ENCODE assay signal across 1 cellular context in the genomic region with DNA sequence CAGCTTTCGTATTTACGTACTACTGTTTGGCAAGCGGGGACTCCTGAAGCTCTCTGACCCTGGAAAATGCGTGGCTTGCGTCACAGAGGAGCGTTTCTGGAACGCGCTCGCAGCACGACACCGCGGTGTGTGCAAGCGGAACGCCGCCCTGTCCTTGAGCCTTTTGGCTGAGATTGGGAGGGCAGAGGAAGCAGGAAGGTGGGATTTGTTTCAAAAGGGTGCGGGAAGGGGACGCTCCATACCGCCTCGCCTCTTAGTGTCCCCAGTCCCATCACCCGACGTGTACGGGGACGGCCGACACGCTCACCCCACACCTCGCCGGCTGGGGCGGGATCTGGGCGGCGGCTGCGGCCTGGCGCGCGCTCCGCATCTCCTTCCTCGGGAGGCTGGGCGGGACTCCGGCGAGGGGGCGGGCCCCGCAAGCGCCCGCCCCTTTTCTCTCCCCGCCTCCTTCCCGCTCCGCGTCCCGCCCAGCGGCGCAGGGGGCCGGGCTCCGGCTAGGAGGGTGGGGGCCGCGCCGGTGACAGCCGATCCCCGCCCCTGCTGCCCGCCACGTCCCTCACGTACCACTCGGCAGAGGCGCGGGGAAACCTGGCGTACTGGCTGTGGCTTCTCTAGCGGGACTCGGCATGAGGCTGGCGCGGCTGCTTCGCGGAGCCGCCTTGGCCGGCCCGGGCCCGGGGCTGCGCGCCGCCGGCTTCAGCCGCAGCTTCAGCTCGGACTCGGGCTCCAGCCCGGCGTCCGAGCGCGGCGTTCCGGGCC.
A peak's percentile ranks its signal among the peaks of the same experiment; 100 is the strongest.
TF ChIP-seq lines count a peak whose summit lies in the region.

A gene (plus strand): TSS at position 569 of the 762 bp plus-strand sequence. CDS start 61 bp downstream, at position 630.

TF ChIP-seq in K562, 482 proteins besides CTCF, POLR2A, EP300 and RAD21 (continued from another document and continues in another):
- TF ChIP-seq, protein P1, sequence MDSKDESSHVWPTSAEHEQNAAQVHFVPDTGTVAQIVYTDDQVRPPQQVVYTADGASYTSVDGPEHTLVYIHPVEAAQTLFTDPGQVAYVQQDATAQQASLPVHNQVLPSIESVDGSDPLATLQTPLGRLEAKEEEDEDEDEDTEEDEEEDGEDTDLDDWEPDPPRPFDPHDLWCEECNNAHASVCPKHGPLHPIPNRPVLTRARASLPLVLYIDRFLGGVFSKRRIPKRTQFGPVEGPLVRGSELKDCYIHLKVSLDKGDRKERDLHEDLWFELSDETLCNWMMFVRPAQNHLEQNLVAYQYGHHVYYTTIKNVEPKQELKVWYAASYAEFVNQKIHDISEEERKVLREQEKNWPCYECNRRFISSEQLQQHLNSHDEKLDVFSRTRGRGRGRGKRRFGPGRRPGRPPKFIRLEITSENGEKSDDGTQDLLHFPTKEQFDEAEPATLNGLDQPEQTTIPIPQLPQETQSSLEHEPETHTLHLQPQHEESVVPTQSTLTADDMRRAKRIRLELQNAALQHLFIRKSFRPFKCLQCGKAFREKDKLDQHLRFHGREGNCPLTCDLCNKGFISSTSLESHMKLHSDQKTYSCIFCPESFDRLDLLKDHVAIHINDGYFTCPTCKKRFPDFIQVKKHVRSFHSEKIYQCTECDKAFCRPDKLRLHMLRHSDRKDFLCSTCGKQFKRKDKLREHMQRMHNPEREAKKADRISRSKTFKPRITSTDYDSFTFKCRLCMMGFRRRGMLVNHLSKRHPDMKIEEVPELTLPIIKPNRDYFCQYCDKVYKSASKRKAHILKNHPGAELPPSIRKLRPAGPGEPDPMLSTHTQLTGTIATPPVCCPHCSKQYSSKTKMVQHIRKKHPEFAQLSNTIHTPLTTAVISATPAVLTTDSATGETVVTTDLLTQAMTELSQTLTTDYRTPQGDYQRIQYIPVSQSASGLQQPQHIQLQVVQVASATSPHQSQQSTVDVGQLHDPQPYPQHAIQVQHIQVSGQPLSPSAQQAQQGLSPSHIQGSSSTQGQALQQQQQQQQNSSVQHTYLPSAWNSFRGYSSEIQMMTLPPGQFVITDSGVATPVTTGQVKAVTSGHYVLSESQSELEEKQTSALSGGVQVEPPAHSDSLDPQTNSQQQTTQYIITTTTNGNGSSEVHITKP (IDR thresholded peaks at IDR 0.05; ENCODE audit: partially characterized antibody): no peak
- peak; percentile 35 for TF ChIP-seq TAF9B (IDR thresholded peaks at IDR 0.05; ENCODE audit: partially characterized antibody)
- TF ChIP-seq PHB2 (IDR thresholded peaks at IDR 0.05; ENCODE audit: low read depth): no peak
- TF ChIP-seq KHSRP (IDR thresholded peaks at IDR 0.05): no peak
- 0 out of 2 replicates have a peak, but pooled peaks have one; percentile 38 for TF ChIP-seq ZNF695 (CRISPR knock-in tag; IDR thresholded peaks at IDR 0.05)
- TF ChIP-seq PHTF2 (CRISPR knock-in tag; IDR thresholded peaks at IDR 0.05): no peak
- peak; percentile 4; the same call in 1 of the 2 replicates for TF ChIP-seq JUN (IDR thresholded peaks at IDR 0.05; ENCODE audit: borderline replicate concordance, low read depth, low read length)
- TF ChIP-seq JUN (CRISPR knock-in tag; IDR thresholded peaks at IDR 0.05; ENCODE audit: borderline replicate concordance): no peak
- TF ChIP-seq ZNF146 (CRISPR knock-in tag; IDR thresholded peaks at IDR 0.05; ENCODE audit: unreplicated experiment): no peak
- peak; percentile 61 for TF ChIP-seq TAF1 (IDR thresholded peaks at IDR 0.05; ENCODE audit: control insufficient read depth, extremely low read depth, insufficient read depth, low read length, severe bottlenecking)
- TF ChIP-seq CBFA2T3 (IDR thresholded peaks at IDR 0.05): peak; percentile 13; the same call in 1 of the 2 replicates
- TF ChIP-seq GATAD2B (IDR thresholded peaks at IDR 0.05; ENCODE audit: borderline replicate concordance): 0 out of 2 replicates have a peak, but pooled peaks have one; percentile 39
- TF ChIP-seq MYBL2 (IDR thresholded peaks at IDR 0.05; ENCODE audit: low read depth): no peak
- no peak for TF ChIP-seq MYBL2 (CRISPR knock-in tag; IDR thresholded peaks at IDR 0.05; ENCODE audit: borderline replicate concordance)
- TF ChIP-seq, protein P2, sequence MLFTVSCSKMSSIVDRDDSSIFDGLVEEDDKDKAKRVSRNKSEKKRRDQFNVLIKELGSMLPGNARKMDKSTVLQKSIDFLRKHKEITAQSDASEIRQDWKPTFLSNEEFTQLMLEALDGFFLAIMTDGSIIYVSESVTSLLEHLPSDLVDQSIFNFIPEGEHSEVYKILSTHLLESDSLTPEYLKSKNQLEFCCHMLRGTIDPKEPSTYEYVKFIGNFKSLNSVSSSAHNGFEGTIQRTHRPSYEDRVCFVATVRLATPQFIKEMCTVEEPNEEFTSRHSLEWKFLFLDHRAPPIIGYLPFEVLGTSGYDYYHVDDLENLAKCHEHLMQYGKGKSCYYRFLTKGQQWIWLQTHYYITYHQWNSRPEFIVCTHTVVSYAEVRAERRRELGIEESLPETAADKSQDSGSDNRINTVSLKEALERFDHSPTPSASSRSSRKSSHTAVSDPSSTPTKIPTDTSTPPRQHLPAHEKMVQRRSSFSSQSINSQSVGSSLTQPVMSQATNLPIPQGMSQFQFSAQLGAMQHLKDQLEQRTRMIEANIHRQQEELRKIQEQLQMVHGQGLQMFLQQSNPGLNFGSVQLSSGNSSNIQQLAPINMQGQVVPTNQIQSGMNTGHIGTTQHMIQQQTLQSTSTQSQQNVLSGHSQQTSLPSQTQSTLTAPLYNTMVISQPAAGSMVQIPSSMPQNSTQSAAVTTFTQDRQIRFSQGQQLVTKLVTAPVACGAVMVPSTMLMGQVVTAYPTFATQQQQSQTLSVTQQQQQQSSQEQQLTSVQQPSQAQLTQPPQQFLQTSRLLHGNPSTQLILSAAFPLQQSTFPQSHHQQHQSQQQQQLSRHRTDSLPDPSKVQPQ (CRISPR knock-in tag; IDR thresholded peaks at IDR 0.05; ENCODE audit: borderline replicate concordance): no peak
- 0 out of 2 replicates have a peak, but pooled peaks have one; percentile 45 for TF ChIP-seq ZNF644 (tag; IDR thresholded peaks at IDR 0.05; ENCODE audit: low read depth)
- TF ChIP-seq SUPT5H (IDR thresholded peaks at IDR 0.05): peak; percentile 97
- TF ChIP-seq RBM39 (optimal IDR thresholded peaks at IDR 0.05; ENCODE audit: low read depth, low read length): peak; percentile 44
- TF ChIP-seq, protein P3, sequence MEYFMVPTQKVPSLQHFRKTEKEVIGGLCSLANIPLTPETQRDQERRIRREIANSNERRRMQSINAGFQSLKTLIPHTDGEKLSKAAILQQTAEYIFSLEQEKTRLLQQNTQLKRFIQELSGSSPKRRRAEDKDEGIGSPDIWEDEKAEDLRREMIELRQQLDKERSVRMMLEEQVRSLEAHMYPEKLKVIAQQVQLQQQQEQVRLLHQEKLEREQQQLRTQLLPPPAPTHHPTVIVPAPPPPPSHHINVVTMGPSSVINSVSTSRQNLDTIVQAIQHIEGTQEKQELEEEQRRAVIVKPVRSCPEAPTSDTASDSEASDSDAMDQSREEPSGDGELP (CRISPR knock-in tag; IDR thresholded peaks at IDR 0.05; ENCODE audit: borderline replicate concordance): peak; percentile 77
- no peak for TF ChIP-seq ZNF134 (CRISPR knock-in tag; conservative IDR thresholded peaks at IDR 0.05)
- TF ChIP-seq LARP7 (IDR thresholded peaks at IDR 0.05): no peak
- TF ChIP-seq, protein P4, sequence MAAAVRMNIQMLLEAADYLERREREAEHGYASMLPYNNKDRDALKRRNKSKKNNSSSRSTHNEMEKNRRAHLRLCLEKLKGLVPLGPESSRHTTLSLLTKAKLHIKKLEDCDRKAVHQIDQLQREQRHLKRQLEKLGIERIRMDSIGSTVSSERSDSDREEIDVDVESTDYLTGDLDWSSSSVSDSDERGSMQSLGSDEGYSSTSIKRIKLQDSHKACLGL (CRISPR knock-in tag; IDR thresholded peaks at IDR 0.05; ENCODE audit: borderline replicate concordance, poor library complexity, severe bottlenecking): no peak
- TF ChIP-seq RCOR1 (IDR thresholded peaks at IDR 0.05; ENCODE audit: borderline replicate concordance in 1 of 2, low read depth in 2 of 2, low read length in 2 of 2): peak; percentile 0 to 20; a peak in 2 of 4 replicates
- no peak for TF ChIP-seq RUNX1 (IDR thresholded peaks at IDR 0.05; ENCODE audit: low read depth)
- TF ChIP-seq, protein P5, sequence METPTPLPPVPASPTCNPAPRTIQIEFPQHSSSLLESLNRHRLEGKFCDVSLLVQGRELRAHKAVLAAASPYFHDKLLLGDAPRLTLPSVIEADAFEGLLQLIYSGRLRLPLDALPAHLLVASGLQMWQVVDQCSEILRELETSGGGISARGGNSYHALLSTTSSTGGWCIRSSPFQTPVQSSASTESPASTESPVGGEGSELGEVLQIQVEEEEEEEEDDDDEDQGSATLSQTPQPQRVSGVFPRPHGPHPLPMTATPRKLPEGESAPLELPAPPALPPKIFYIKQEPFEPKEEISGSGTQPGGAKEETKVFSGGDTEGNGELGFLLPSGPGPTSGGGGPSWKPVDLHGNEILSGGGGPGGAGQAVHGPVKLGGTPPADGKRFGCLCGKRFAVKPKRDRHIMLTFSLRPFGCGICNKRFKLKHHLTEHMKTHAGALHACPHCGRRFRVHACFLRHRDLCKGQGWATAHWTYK (CRISPR knock-in tag; IDR thresholded peaks at IDR 0.05): peak; percentile 85
- TF ChIP-seq FOXK1 (CRISPR knock-in tag; IDR thresholded peaks at IDR 0.05; ENCODE audit: borderline replicate concordance): no peak
- TF ChIP-seq NCOA1 (IDR thresholded peaks at IDR 0.05; ENCODE audit: low read depth): peak; percentile 50; the same call in 1 of the 2 replicates
- TF ChIP-seq DMBX1 (CRISPR knock-in tag; IDR thresholded peaks at IDR 0.05; ENCODE audit: borderline replicate concordance): peak; percentile 25; the same call in 1 of the 2 replicates
- no peak for TF ChIP-seq ARID1B (IDR thresholded peaks at IDR 0.05)
- TF ChIP-seq, protein P6, sequence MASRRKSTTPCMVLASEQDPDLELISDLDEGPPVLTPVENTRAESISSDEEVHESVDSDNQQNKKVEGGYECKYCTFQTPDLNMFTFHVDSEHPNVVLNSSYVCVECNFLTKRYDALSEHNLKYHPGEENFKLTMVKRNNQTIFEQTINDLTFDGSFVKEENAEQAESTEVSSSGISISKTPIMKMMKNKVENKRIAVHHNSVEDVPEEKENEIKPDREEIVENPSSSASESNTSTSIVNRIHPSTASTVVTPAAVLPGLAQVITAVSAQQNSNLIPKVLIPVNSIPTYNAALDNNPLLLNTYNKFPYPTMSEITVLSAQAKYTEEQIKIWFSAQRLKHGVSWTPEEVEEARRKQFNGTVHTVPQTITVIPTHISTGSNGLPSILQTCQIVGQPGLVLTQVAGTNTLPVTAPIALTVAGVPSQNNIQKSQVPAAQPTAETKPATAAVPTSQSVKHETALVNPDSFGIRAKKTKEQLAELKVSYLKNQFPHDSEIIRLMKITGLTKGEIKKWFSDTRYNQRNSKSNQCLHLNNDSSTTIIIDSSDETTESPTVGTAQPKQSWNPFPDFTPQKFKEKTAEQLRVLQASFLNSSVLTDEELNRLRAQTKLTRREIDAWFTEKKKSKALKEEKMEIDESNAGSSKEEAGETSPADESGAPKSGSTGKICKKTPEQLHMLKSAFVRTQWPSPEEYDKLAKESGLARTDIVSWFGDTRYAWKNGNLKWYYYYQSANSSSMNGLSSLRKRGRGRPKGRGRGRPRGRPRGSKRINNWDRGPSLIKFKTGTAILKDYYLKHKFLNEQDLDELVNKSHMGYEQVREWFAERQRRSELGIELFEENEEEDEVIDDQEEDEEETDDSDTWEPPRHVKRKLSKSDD (conservative IDR thresholded peaks at IDR 0.05; ENCODE audit: low read length): no peak
- TF ChIP-seq KAT2B (IDR thresholded peaks at IDR 0.05; ENCODE audit: low read depth, low read length): no peak
- TF ChIP-seq POLR2AphosphoS2 (IDR thresholded peaks at IDR 0.05; ENCODE audit: low read length): no peak
- no peak for TF ChIP-seq ILF3 (IDR thresholded peaks at IDR 0.05; ENCODE audit: borderline replicate concordance)
- peak; percentile 21; the same call in 1 of the 2 replicates for TF ChIP-seq SIN3B (IDR thresholded peaks at IDR 0.05; ENCODE audit: low read depth)
- peak; percentile 83 for TF ChIP-seq MYC (IDR thresholded peaks at IDR 0.05; ENCODE audit: low read depth, low read length)
- peak; percentile 68; the same call in 1 of the 2 replicates for TF ChIP-seq MYC (CRISPR knock-in tag; IDR thresholded peaks at IDR 0.05; ENCODE audit: borderline replicate concordance, low read depth)
- TF ChIP-seq, protein P7, sequence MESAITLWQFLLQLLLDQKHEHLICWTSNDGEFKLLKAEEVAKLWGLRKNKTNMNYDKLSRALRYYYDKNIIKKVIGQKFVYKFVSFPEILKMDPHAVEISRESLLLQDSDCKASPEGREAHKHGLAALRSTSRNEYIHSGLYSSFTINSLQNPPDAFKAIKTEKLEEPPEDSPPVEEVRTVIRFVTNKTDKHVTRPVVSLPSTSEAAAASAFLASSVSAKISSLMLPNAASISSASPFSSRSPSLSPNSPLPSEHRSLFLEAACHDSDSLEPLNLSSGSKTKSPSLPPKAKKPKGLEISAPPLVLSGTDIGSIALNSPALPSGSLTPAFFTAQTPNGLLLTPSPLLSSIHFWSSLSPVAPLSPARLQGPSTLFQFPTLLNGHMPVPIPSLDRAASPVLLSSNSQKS (CRISPR knock-in tag; IDR thresholded peaks at IDR 0.05): no peak
- no peak for TF ChIP-seq SMAD2 (IDR thresholded peaks at IDR 0.05; ENCODE audit: low read depth, low read length)
- TF ChIP-seq, protein P8, sequence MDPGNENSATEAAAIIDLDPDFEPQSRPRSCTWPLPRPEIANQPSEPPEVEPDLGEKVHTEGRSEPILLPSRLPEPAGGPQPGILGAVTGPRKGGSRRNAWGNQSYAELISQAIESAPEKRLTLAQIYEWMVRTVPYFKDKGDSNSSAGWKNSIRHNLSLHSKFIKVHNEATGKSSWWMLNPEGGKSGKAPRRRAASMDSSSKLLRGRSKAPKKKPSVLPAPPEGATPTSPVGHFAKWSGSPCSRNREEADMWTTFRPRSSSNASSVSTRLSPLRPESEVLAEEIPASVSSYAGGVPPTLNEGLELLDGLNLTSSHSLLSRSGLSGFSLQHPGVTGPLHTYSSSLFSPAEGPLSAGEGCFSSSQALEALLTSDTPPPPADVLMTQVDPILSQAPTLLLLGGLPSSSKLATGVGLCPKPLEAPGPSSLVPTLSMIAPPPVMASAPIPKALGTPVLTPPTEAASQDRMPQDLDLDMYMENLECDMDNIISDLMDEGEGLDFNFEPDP (CRISPR knock-in tag; IDR thresholded peaks at IDR 0.05): 0 out of 2 replicates have a peak, but pooled peaks have one; percentile 58
- 0 out of 2 replicates have a peak, but pooled peaks have one; percentile 48 for TF ChIP-seq ZNF76 (CRISPR knock-in tag; IDR thresholded peaks at IDR 0.05; ENCODE audit: borderline replicate concordance)
